ENCODE assay signal across 18 cellular contexts in genomic region chr22:32147128-32147527, GRCh38. TPM values are rescaled to one million over a fixed set of nuclear protein-coding genes. Genes with fewer than 3 reads are reported as not detected.
"Had no signal": no experiment of that assay in that cellular context is flagged by ENCODE, and none has a peak within 500 bp of the region (broad histone marks: within the 10 kb centered on the region; RNA-seq: fewer than 3 reads in every experiment).

No MANE protein-coding gene starts in this region.

RNA-seq across cellular contexts. Expression of gene C22orf42, which starts 12.0 kb away (rescaled TPM):
- total RNA-seq: colonic mucosa, dermis microvascular lymphatic vessel endothelial cell, esophagus mucosa, esophagus squamous epithelium, gastrocnemius medialis, glomerular endothelial cell, heart right ventricle, kidney epithelial cell, left cardiac atrium, left lung, left ventricle myocardium superior, lower leg skin, lower lobe of right lung, lung microvascular endothelial cell, mesenteric fat pad, mesothelial cell of epicardium, mucosa of descending colon, myocyte had no signal

RNA-seq across cellular contexts. Expression of gene RFPL2, which starts 57.7 kb away (rescaled TPM):
- total RNA-seq: colonic mucosa, esophagus mucosa, esophagus squamous epithelium, gastrocnemius medialis, glomerular endothelial cell, heart right ventricle, kidney epithelial cell, left lung, left ventricle myocardium superior, lower lobe of right lung, lung microvascular endothelial cell, mesenteric fat pad, mucosa of descending colon, myocyte had no signal
